ENCODE assay signal across 11 cellular contexts in genomic region chr20:35453647-35454046, GRCh38. TPM values are rescaled to one million over a fixed set of nuclear protein-coding genes. Genes with fewer than 3 reads are reported as not detected.
DNase-seq lines count a peak whose midpoint lies in the region; ATAC-seq and TF ChIP-seq lines count a peak whose summit lies in the region.
"Had no signal": no experiment of that assay in that cellular context is flagged by ENCODE, and none has a peak within 500 bp of the region (broad histone marks: within the 10 kb centered on the region; RNA-seq: fewer than 3 reads in every experiment).

No MANE protein-coding gene starts in this region.

- no peak overlapping the region for H3K27ac ChIP-seq in GM23248
- H3K27ac ChIP-seq in OCI-LY7 (ENCODE audit: low read depth, low read length, poor library complexity, severe bottlenecking): no peak overlapping the region
- no peak overlapping the region for H3K27ac ChIP-seq in ectodermal cell (ENCODE audit: insufficient read depth, low read depth, low read length, poor library complexity, severe bottlenecking)
- H3K27ac ChIP-seq in trophoblast cell (ENCODE audit: low read depth, low read length): no peak overlapping the region

- H2AK5ac ChIP-seq in trophoblast cell (ENCODE audit: low read length): peak overlapping the region; percentile 64

- H3K14ac ChIP-seq in trophoblast cell (ENCODE audit: low read length): peak overlapping the region; percentile 7

- H4K20me1 ChIP-seq in GM23248 (ENCODE audit: insufficient read depth) (no peaks in the 10 kb centered on the region), OCI-LY7 (ENCODE audit: insufficient read depth, low read length) (no peaks in the 10 kb centered on the region)

- intact Hi-C loops in OCI-LY7 (cut with micrococcal nuclease; ENCODE audit: unreplicated experiment): no loop called here

- no peak for TF ChIP-seq CTCF in OCI-LY7 (conservative IDR thresholded peaks at IDR 0.05; ENCODE audit: low read length)

- ATAC-seq in HG03097 (IDR thresholded peaks at IDR 0.05; ENCODE audit: low FRiP score, unreplicated experiment): no peak

- H3K18ac ChIP-seq in trophoblast cell (ENCODE audit: low read length): no peak overlapping the region

- H3K36me3 ChIP-seq in GM23248 (ENCODE audit: low read depth) (no peaks in the 10 kb centered on the region), OCI-LY7 (ENCODE audit: insufficient read depth, low read length) (no peaks in the 10 kb centered on the region), ectodermal cell (ENCODE audit: control insufficient read depth, insufficient read depth, low read length) (no peaks in the 10 kb centered on the region), trophoblast cell (ENCODE audit: control insufficient read depth in 1 of 2, insufficient read depth in 2 of 2, low read length in 2 of 2) (no peaks in the 10 kb centered on the region)
- H3K36me3 ChIP-seq: right atrium auricular region had no signal

- in situ Hi-C loops in GM23248 (cut with MboI) (no loop called here), G401 (cut with HindIII; ENCODE audit: low sequenced_read_pairs) (no loop called here)

- no peaks in the 10 kb centered on the region for H3K9me3 ChIP-seq in GM23248 (ENCODE audit: low read depth)
- no peaks in the 10 kb centered on the region for H3K9me3 ChIP-seq in OCI-LY7 (ENCODE audit: low read length)
- H3K9me3 ChIP-seq in ectodermal cell (ENCODE audit: control insufficient read depth, low read length): no peaks in the 10 kb centered on the region
- H3K9me3 ChIP-seq in trophoblast cell (ENCODE audit: insufficient read depth, low read depth, low read length): no peaks in the 10 kb centered on the region
- H3K9me3 ChIP-seq: right atrium auricular region had no signal

- POLR2A ChIA-PET in OCI-LY7 (lab: Charles Lee): interaction anchor here (0.6 to 1.6 kb wide), 9 partner anchors 8 to 332 kb away, joined by 3 to 4 read pairs (median 3); partner anchors contain the start of genes EIF6 and PHF20

- DNase-seq in GM23248: no peak
- no peak for DNase-seq in OCI-LY7 (ENCODE audit: low spot score)
- no peak for DNase-seq in trophoblast cell
- DNase-seq in GM19240 (ENCODE audit: insufficient read length, low spot score): no peak
- no peak for DNase-seq in NCI-H2171 (lab: John Stamatoyannopoulos, UW)
- DNase-seq in G401 (ENCODE audit: low spot score): no peak
- DNase-seq: NCI-H510A had no signal

- H4K91ac ChIP-seq in trophoblast cell (ENCODE audit: low read depth, low read length): no peak overlapping the region

- peak overlapping the region; percentile 13 for H4K8ac ChIP-seq in trophoblast cell (ENCODE audit: low read depth, low read length)

- H2BK5ac ChIP-seq in trophoblast cell (ENCODE audit: low read depth, low read length, poor library complexity): no peak overlapping the region

- no peak overlapping the region for H2BK120ac ChIP-seq in trophoblast cell (ENCODE audit: insufficient read depth, low read length, poor library complexity)

- peaks cover 27% of the 10 kb centered on the region for H3K79me2 ChIP-seq in GM23248 (ENCODE audit: insufficient read depth)
- no peaks in the 10 kb centered on the region; the same call in 1 of the 2 replicates for H3K79me2 ChIP-seq in OCI-LY7 (ENCODE audit: insufficient read depth, low read depth, low read length)
- H3K79me2 ChIP-seq in trophoblast cell (ENCODE audit: control insufficient read depth, insufficient read depth, low read length, poor library complexity): peaks cover 6% of the 10 kb centered on the region

- H3K23ac ChIP-seq in trophoblast cell (ENCODE audit: low read length): no peak overlapping the region

- H3K4me3 ChIP-seq in GM23248: no peak overlapping the region
- peak overlapping the region; percentile 79 for H3K4me3 ChIP-seq in OCI-LY7 (ENCODE audit: low read depth, low read length, poor library complexity, severe bottlenecking)
- H3K4me3 ChIP-seq in ectodermal cell (ENCODE audit: insufficient read depth, low read depth, low read length): peak overlapping the region; percentile 76
- H3K4me3 ChIP-seq in trophoblast cell (ENCODE audit: low read depth, low read length): no peak overlapping the region

- no peak overlapping the region for H3K9ac ChIP-seq in GM23248
- H3K9ac ChIP-seq in trophoblast cell (ENCODE audit: low read length): no peak overlapping the region

- H2AFZ ChIP-seq in GM23248 (peak overlapping the region; percentile 97; the same call in 1 of the 2 replicates), OCI-LY7 (ENCODE audit: low read length) (0 out of 2 replicates have a peak overlapping the region, but pooled peaks have one; percentile 77), trophoblast cell (ENCODE audit: insufficient read depth, low read length, poor library complexity) (no peak overlapping the region)

- CTCF ChIA-PET in OCI-LY7 (lab: Charles Lee; ENCODE audit: unreplicated experiment): interaction anchor here (0.6 kb wide), 1 partner anchor 13 kb away, joined by 3 read pairs; no protein-coding TSS in a partner anchor

- 96% methylated on average over 7 of the region's 7 CpGs for WGBS in GM23248 (ENCODE audit: low coverage in 1 of 2, low lambda C conversion rate in 2 of 2, missing lambda C conversion rate in 2 of 2), 2 experiments
- 92 to 94% methylated on average over 7 of the region's 7 CpGs for WGBS in ectodermal cell, 2 experiments
- no CpG with 5 or more reads among the region's 7 CpGs for WGBS in trophoblast cell (ENCODE audit: extremely low coverage, insufficient coverage, insufficient read length)

- no peaks in the 10 kb centered on the region for H3K27me3 ChIP-seq in GM23248 (replicated peaks; ENCODE audit: insufficient read depth)
- H3K27me3 ChIP-seq in ectodermal cell (ENCODE audit: control insufficient read depth, insufficient read depth, low read length, poor library complexity, severe bottlenecking): no peaks in the 10 kb centered on the region
- no peaks in the 10 kb centered on the region for H3K27me3 ChIP-seq in trophoblast cell (ENCODE audit: insufficient read depth, low read length)
- H3K27me3 ChIP-seq: right atrium auricular region had no signal

- H3F3A ChIP-seq in GM23248 (ENCODE audit: insufficient read depth): peaks cover 10% of the 10 kb centered on the region

- peak overlapping the region; percentile 22 for H4K12ac ChIP-seq in trophoblast cell (ENCODE audit: low read depth, low read length)

- H3K4me2 ChIP-seq in GM23248 (ENCODE audit: unreplicated experiment) (peak overlapping the region; percentile 94), OCI-LY7 (ENCODE audit: low read length) (peak overlapping the region; percentile 68), trophoblast cell (ENCODE audit: low read length) (no peak overlapping the region)

- no peak overlapping the region for H2BK12ac ChIP-seq in trophoblast cell (ENCODE audit: low read length)

- BruUV-seq in OCI-LY7 (replicated peaks; lab: Mats Ljungman, UMichigan): no TSS peak

- H3K4me1 ChIP-seq in GM23248 (ENCODE audit: insufficient read depth) (peaks cover 7% of the 10 kb centered on the region; the same call in 1 of the 2 replicates), OCI-LY7 (ENCODE audit: insufficient read depth, low read length, poor library complexity, severe bottlenecking) (peaks cover 23% of the 10 kb centered on the region), ectodermal cell (ENCODE audit: control insufficient read depth, insufficient read depth, low read length) (peaks cover 10% of the 10 kb centered on the region), trophoblast cell (ENCODE audit: control insufficient read depth in 1 of 2, insufficient read depth in 2 of 2, low read length in 2 of 2) (peaks cover 7 to 9% of the 10 kb centered on the region in 2 experiments)

- H3K4ac ChIP-seq in trophoblast cell (ENCODE audit: low read depth, low read length): no peak overlapping the region

- H3K9me2 ChIP-seq in GM23248 (ENCODE audit: insufficient read depth) (no peaks in the 10 kb centered on the region), OCI-LY7 (ENCODE audit: insufficient read depth, low read length) (no peaks in the 10 kb centered on the region)

- H3K79me1 ChIP-seq in trophoblast cell (ENCODE audit: low read length): peaks cover 11% of the 10 kb centered on the region

RNA-seq across cellular contexts. Expression of gene CEP250, which starts 1.8 kb away (rescaled TPM):
- total RNA-seq in GM23248 (2014; rRNA removed; shearing (Covaris generic)): 15.5 and 18.2 TPM in 2 replicates
- 21.7 and 21.8 TPM in 2 replicates for polyA plus RNA-seq in GM23248 (2016; fragmentation: Nextera tagmentation; extraction: Ambion mirVana)
- total RNA-seq in OCI-LY7 (2014; rRNA removed; shearing (Covaris generic)): 28.6 and 31.6 TPM in 2 replicates
- total RNA-seq in OCI-LY7 (2022): 68.9 and 74.4 TPM in 2 replicates
- 37.1 TPM for polyA plus RNA-seq in ectodermal cell (2013, experiment 1 of 4)
- polyA plus RNA-seq in ectodermal cell (2013, experiment 2 of 4): 49.2 TPM
- polyA plus RNA-seq in ectodermal cell (2013, experiment 3 of 4): 29.0 TPM
- 37.0 TPM for polyA plus RNA-seq in ectodermal cell (2013, experiment 4 of 4)
- polyA plus RNA-seq in trophoblast cell (2013): 11.3 TPM in 2 replicates
- 29.3 and 39.2 TPM in 2 replicates for total RNA-seq in G401 (2014; rRNA removed; shearing (Covaris generic))

RNA-seq across cellular contexts. Expression of gene GDF5, which starts 15.6 kb away (rescaled TPM):
- total RNA-seq in GM23248 (2014; rRNA removed; shearing (Covaris generic)): 2.5 and 3.9 TPM in 2 replicates
- polyA plus RNA-seq in GM23248 (2016; fragmentation: Nextera tagmentation; extraction: Ambion mirVana): 1.2 and 1.3 TPM in 2 replicates
- total RNA-seq in OCI-LY7 (2014; rRNA removed; shearing (Covaris generic)): not detected in 2 replicates
- total RNA-seq in OCI-LY7 (2022): not detected in 2 replicates
- 0.26 TPM for polyA plus RNA-seq in ectodermal cell (2013, experiment 1 of 4)
- polyA plus RNA-seq in ectodermal cell (2013, experiment 2 of 4): 0.41 TPM
- polyA plus RNA-seq in ectodermal cell (2013, experiment 3 of 4): 0.21 TPM
- 0.45 TPM for polyA plus RNA-seq in ectodermal cell (2013, experiment 4 of 4)
- polyA plus RNA-seq in trophoblast cell (2013): 0.04 TPM in 2 replicates
- total RNA-seq in G401 (2014; rRNA removed; shearing (Covaris generic)): 0.62 and 0.71 TPM in 2 replicates
- total RNA-seq: HT-29 had no signal

RNA-seq across cellular contexts. Expression of gene UQCC1, which starts 41.9 kb away (rescaled TPM):
- total RNA-seq in GM23248 (2014; rRNA removed; shearing (Covaris generic)): 22.3 and 34.9 TPM in 2 replicates
- polyA plus RNA-seq in GM23248 (2016; fragmentation: Nextera tagmentation; extraction: Ambion mirVana): 23.0 and 23.6 TPM in 2 replicates
- 53.0 and 65.3 TPM in 2 replicates for total RNA-seq in OCI-LY7 (2014; rRNA removed; shearing (Covaris generic))
- total RNA-seq in OCI-LY7 (2022): 85.2 and 88.6 TPM in 2 replicates
- 69.1 TPM for polyA plus RNA-seq in ectodermal cell (2013, experiment 1 of 4)
- polyA plus RNA-seq in ectodermal cell (2013, experiment 2 of 4): 63.0 TPM
- polyA plus RNA-seq in ectodermal cell (2013, experiment 3 of 4): 49.0 TPM
- polyA plus RNA-seq in ectodermal cell (2013, experiment 4 of 4): 58.7 TPM
- 28.8 and 32.1 TPM in 2 replicates for polyA plus RNA-seq in trophoblast cell (2013)
- 36.1 and 66.2 TPM in 2 replicates for total RNA-seq in G401 (2014; rRNA removed; shearing (Covaris generic))

Comparison
In these comparisons a context has a peak if more than half of its experiments do, and no peak if none do; other contexts are left out.
1. H3K4me3 ChIP-seq: peak in OCI-LY7 (single experiment) and ectodermal cell (single experiment); none in GM23248 (single experiment) and trophoblast cell (single experiment).